ENCODE assay signal across 8 cellular contexts in genomic region chr3:46883252-46884185, GRCh38. TPM values are rescaled to one million over a fixed set of nuclear protein-coding genes. Genes with fewer than 3 reads are reported as not detected.
DNase-seq lines count a peak whose midpoint lies in the region; ATAC-seq and TF ChIP-seq lines count a peak whose summit lies in the region.

No MANE protein-coding gene starts in this region.

- DNase-seq in IMR-90 (no peak), endodermal cell (peak; percentile 75), naive B cell (no peak), NCI-H2107 (lab: John Stamatoyannopoulos, UW) (no peak), NCI-H226 (no peak)

- peaks cover 46% of the 10 kb centered on the region for H3K4me1 ChIP-seq in BLaER1
- H3K4me1 ChIP-seq in IMR-90 (ENCODE audit: control insufficient read depth, insufficient read depth, low read length) = no peaks in the 10 kb centered on the region
- peaks cover 5% of the 10 kb centered on the region for H3K4me1 ChIP-seq in endodermal cell (ENCODE audit: control insufficient read depth, insufficient read depth, low read length)

- H4K5ac ChIP-seq in IMR-90 (ENCODE audit: low read depth, low read length) = no peak overlapping the region

- H3K36me3 Mint-ChIP-seq in endodermal cell (ENCODE audit: low read depth) (no peaks in the 10 kb centered on the region), naive B cell (no peaks in the 10 kb centered on the region)

- H3K9me3 Mint-ChIP-seq in endodermal cell (no peaks in the 10 kb centered on the region), naive B cell (no peaks in the 10 kb centered on the region)

- peak overlapping the region; percentile 53 for H3K4me3 Mint-ChIP-seq in endodermal cell
- H3K4me3 Mint-ChIP-seq in naive B cell = peak overlapping the region; percentile 56 to 84 (median 66)

- no peak overlapping the region for H2BK5ac ChIP-seq in IMR-90 (ENCODE audit: low read depth, low read length, poor library complexity, severe bottlenecking)

- H3K36me3 ChIP-seq in BLaER1 (no peaks in the 10 kb centered on the region), IMR-90 (ENCODE audit: control insufficient read depth, insufficient read depth, low read length) (no peaks in the 10 kb centered on the region), endodermal cell (ENCODE audit: control insufficient read depth, insufficient read depth, low read length) (no peaks in the 10 kb centered on the region)

- H3K23ac ChIP-seq in IMR-90 (ENCODE audit: low read depth, low read length) = 0 out of 2 replicates have a peak overlapping the region, but pooled peaks have one; percentile 0

- no peak overlapping the region for H4K91ac ChIP-seq in IMR-90 (ENCODE audit: insufficient read depth, low read depth, low read length)

- H3K4me2 ChIP-seq in BLaER1 (peak overlapping the region; percentile 90), IMR-90 (ENCODE audit: low read depth, low read length) (peak overlapping the region; percentile 48; the same call in 1 of the 2 replicates)

- no peaks in the 10 kb centered on the region for H3K79me1 ChIP-seq in IMR-90 (ENCODE audit: low read depth in 1 of 2, low read length in 2 of 2)

- BruUV-seq in IMR-90 (replicated peaks; lab: Mats Ljungman, UMichigan) = no TSS peak

- H3K4ac ChIP-seq in IMR-90 (ENCODE audit: low read depth, low read length) = no peak overlapping the region

- H3K9ac ChIP-seq in BLaER1 = no peak overlapping the region
- no peak overlapping the region for H3K9ac ChIP-seq in IMR-90 (ENCODE audit: low read depth, low read length)
- H3K9ac ChIP-seq in endodermal cell (ENCODE audit: extremely low read depth, low read length, poor library complexity, severe bottlenecking) = no peak overlapping the region

- H2BK15ac ChIP-seq in IMR-90 (ENCODE audit: low read depth, low read length) = no peak overlapping the region

- CTCF ChIA-PET in IMR-90 (lab: Yijun Ruan, JAX) = no interaction called here

- H3K27ac ChIP-seq in BLaER1 (no peak overlapping the region), IMR-90 (ENCODE audit: insufficient read depth, low read length) (no peak overlapping the region), endodermal cell (ENCODE audit: low read depth, low read length) (no peak overlapping the region)

- peaks cover 61% of the 10 kb centered on the region for H3K27me3 ChIP-seq in BLaER1
- peaks cover 69% of the 10 kb centered on the region for H3K27me3 ChIP-seq in IMR-90 (ENCODE audit: control insufficient read depth, insufficient read depth, low read length)
- peaks cover 59% of the 10 kb centered on the region for H3K27me3 ChIP-seq in endodermal cell (ENCODE audit: control insufficient read depth, insufficient read depth, low read length, poor library complexity, severe bottlenecking)

- peaks cover 22% of the 10 kb centered on the region for H3K4me1 Mint-ChIP-seq in endodermal cell
- peaks cover 9 to 17% (median 13%) of the 10 kb centered on the region in 3 donors for H3K4me1 Mint-ChIP-seq in naive B cell

- H3K9me3 ChIP-seq in BLaER1 (no peaks in the 10 kb centered on the region), IMR-90 (ENCODE audit: control insufficient read depth, insufficient read depth, low read length) (no peaks in the 10 kb centered on the region), endodermal cell (ENCODE audit: control insufficient read depth, low read length) (no peaks in the 10 kb centered on the region)

- no peak overlapping the region for H4K8ac ChIP-seq in IMR-90 (ENCODE audit: low read depth in 2 of 2, low read length in 2 of 2)

- H3K27ac Mint-ChIP-seq in endodermal cell (no peak overlapping the region), naive B cell (peak overlapping the region in 3 of 6 donors; percentile 7 to 56 (median 31))

- intact Hi-C loops in IMR-90 (cut with micrococcal nuclease) = no loop called here

- TF ChIP-seq CTCF in IMR-90 (conservative IDR thresholded peaks at IDR 0.05; ENCODE audit: low read depth, low read length) (no peak), endodermal cell (conservative IDR thresholded peaks at IDR 0.05) (no peak)

- H2AK5ac ChIP-seq in IMR-90 (ENCODE audit: low read depth, low read length) = no peak overlapping the region

- in situ Hi-C loops in IMR-90 (cut with MboI; ENCODE audit: low sequenced_read_pairs) = loop anchor here (25.0 kb wide), 1 partner anchor 396 kb away; the partner anchor contains the start of gene RTP3

- TF ChIP-seq POLR2A in IMR-90 (IDR thresholded peaks at IDR 0.05; ENCODE audit: low read depth, low read length) = no peak

- no peak for TF ChIP-seq RAD21 in IMR-90 (IDR thresholded peaks at IDR 0.05; ENCODE audit: low read length)

- H2BK20ac ChIP-seq in IMR-90 (ENCODE audit: low read depth, low read length) = no peak overlapping the region

- no peak overlapping the region for H2BK120ac ChIP-seq in IMR-90 (ENCODE audit: low read depth, low read length)

- POLR2A ChIA-PET in IMR-90 (lab: Charles Lee; ENCODE audit: unreplicated experiment) = interaction anchor here (1.0 kb wide), 1 partner anchor 13 kb away, joined by 3 read pairs; no protein-coding TSS in a partner anchor

- peak overlapping the region; percentile 76 for H2AFZ ChIP-seq in IMR-90 (replicated peaks; ENCODE audit: low read length, poor library complexity)

- no peak overlapping the region for H3K14ac ChIP-seq in IMR-90 (replicated peaks; ENCODE audit: low read depth, low read length)

- no peak overlapping the region for H3K18ac ChIP-seq in IMR-90 (ENCODE audit: low read depth, low read length)

- dilution Hi-C loops in IMR-90 (cut with HindIII; ENCODE audit: low sequenced_read_pairs, unreplicated experiment) = no loop called here

- no peak overlapping the region for H2AK9ac ChIP-seq in IMR-90 (replicated peaks; ENCODE audit: low read depth, low read length, poor library complexity)

- ATAC-seq in IMR-90 (ENCODE audit: low read depth) (peak; percentile 79), naive B cell (ENCODE audit: low read depth in 2 of 2) (peak; percentile 53 to 58), GM19324 (IDR thresholded peaks at IDR 0.05; ENCODE audit: low FRiP score, unreplicated experiment) (no peak), HG03280 (IDR thresholded peaks at IDR 0.05; ENCODE audit: unreplicated experiment) (no peak)

- H3K27me3 Mint-ChIP-seq in endodermal cell (ENCODE audit: insufficient read depth) (peaks cover 91% of the 10 kb centered on the region), naive B cell (peaks cover 37 to 54% (median 38%) of the 10 kb centered on the region in 3 donors)

- H3K4me3 ChIP-seq in BLaER1 = peak overlapping the region; percentile 62
- H3K4me3 ChIP-seq in IMR-90 (ENCODE audit: insufficient read depth, low read depth, low read length) = no peak overlapping the region; the same call in 1 of the 2 replicates
- peak overlapping the region; percentile 71 for H3K4me3 ChIP-seq in endodermal cell (ENCODE audit: low read length)

- peaks cover 24% of the 10 kb centered on the region for H4K20me1 ChIP-seq in BLaER1
- no peaks in the 10 kb centered on the region for H4K20me1 ChIP-seq in IMR-90 (ENCODE audit: insufficient read depth, low read length)

- 14% methylated on average over 8 of the region's 66 CpGs; no CpG with 5 or more reads in 1 of the 2 experiments for WGBS in IMR-90 (ENCODE audit: extremely low coverage in 2 of 2, insufficient read length in 1 of 2), 2 experiments
- WGBS in endodermal cell (ENCODE audit: insufficient coverage in 1 of 2, insufficient read length in 1 of 2), 2 experiments = 4 to 9% methylated on average over 19 to 55 of the region's 66 CpGs

- no peaks in the 10 kb centered on the region for H3K9me1 ChIP-seq in IMR-90 (ENCODE audit: insufficient read depth, low read length)

- H3K56ac ChIP-seq in IMR-90 (ENCODE audit: extremely low read depth, insufficient read depth, low read length) = no peak overlapping the region

TF ChIP-seq in IMR-90, 13 proteins besides CTCF, POLR2A, EP300 and RAD21:
- TF ChIP-seq MAZ (IDR thresholded peaks at IDR 0.05; ENCODE audit: borderline replicate concordance, low read depth, low read length) (peak; percentile 49; the same call in 1 of the 2 replicates), NFE2L2 (IDR thresholded peaks at IDR 0.05; ENCODE audit: low read depth, low read length) (no peak)

RNA-seq across cellular contexts. Expression of gene PTH1R, which starts 6.0 kb away (rescaled TPM):
- total RNA-seq in IMR-90 (2012; rRNA removed) (under 0.01 and 0.18 TPM in 2 replicates), endodermal cell (1 to 10 TPM in 1 of 2 donors, under 1 TPM in 1; 0.69 to 4.8 TPM)
- polyA plus RNA-seq in IMR-90 (2012; rRNA removed) (0.15 and 0.56 TPM in 2 replicates), naive B cell (ENCODE audit: low read depth in 6 of 6) (not detected)
- polyA plus RNA-seq in IMR-90 (2012; cell fraction: cytosol; rRNA removed) = 0.24 and 0.28 TPM in 2 replicates
- 0.23 and 0.77 TPM in 2 replicates for polyA plus RNA-seq in IMR-90 (2012; cell fraction: nucleus; rRNA removed; ENCODE audit: low replicate concordance)
- polyA plus RNA-seq in endodermal cell (2013, experiment 1 of 2) = 5.2 TPM
- polyA plus RNA-seq in endodermal cell (2013, experiment 2 of 2) = 4.3 TPM

RNA-seq across cellular contexts. Expression of gene MYL3, which starts 20.3 kb away (rescaled TPM):
- total RNA-seq in IMR-90 (2012; rRNA removed) (not detected in 2 replicates), endodermal cell (1 to 10 TPM; 1.6 to 2.3 TPM)
- polyA plus RNA-seq in IMR-90 (2012; rRNA removed) (0.09 TPM in 1 of 2 replicates, not detected in the other), naive B cell (ENCODE audit: low read depth in 6 of 6) (not detected)
- not detected in 2 replicates for polyA plus RNA-seq in IMR-90 (2012; cell fraction: cytosol; rRNA removed)
- polyA plus RNA-seq in IMR-90 (2012; cell fraction: nucleus; rRNA removed; ENCODE audit: low replicate concordance) = not detected in 2 replicates
- 1.4 TPM for polyA plus RNA-seq in endodermal cell (2013, experiment 1 of 2)
- 0.70 TPM for polyA plus RNA-seq in endodermal cell (2013, experiment 2 of 2)

Comparison
In these comparisons a context has a peak if more than half of its experiments do, and no peak if none do; other contexts are left out.
1. ATAC-seq: peak in IMR-90 (single experiment) and naive B cell (2 of 2); none in GM19324 (single experiment) and HG03280 (single experiment).